ENCODE assay signal across 7 cellular contexts in genomic region chr11:76588455-76589325, GRCh38.
DNase-seq lines count a peak whose midpoint lies in the region; ATAC-seq and TF ChIP-seq lines count a peak whose summit lies in the region.

No MANE protein-coding gene starts in this region.

- H3K27me3 ChIP-seq in brain microvascular endothelial cell (replicated peaks) (no peaks in the 10 kb centered on the region), stomach smooth muscle (ENCODE audit: control insufficient read depth in 1 of 2, insufficient read depth in 2 of 2, low read length in 2 of 2) (no peaks in the 10 kb centered on the region)

- H3K27me3 Mint-ChIP-seq in memory B cell, result peaks cover 1% of the 10 kb centered on the region

- H3K4me3 Mint-ChIP-seq in memory B cell, result no peak overlapping the region

- DNase-seq in RPMI8226, result peak; percentile 34
- DNase-seq in brain microvascular endothelial cell, result peak; percentile 59
- DNase-seq in memory B cell (ENCODE audit: low spot score in 2 of 2), result no peak
- DNase-seq in GM13977 (ENCODE audit: low spot score), result no peak
- DNase-seq in SKM-1 (lab: John Stamatoyannopoulos, UW; ENCODE audit: unreplicated experiment), result no peak
- DNase-seq in NCI-H187 treated with DMSO at 0.1 percent for 48 hours (lab: John Stamatoyannopoulos, UW), result no peak

- H3K36me3 Mint-ChIP-seq in memory B cell, result no peaks in the 10 kb centered on the region

- H3K9me3 ChIP-seq in stomach smooth muscle (ENCODE audit: control insufficient read depth in 2 of 2, low read length in 2 of 2), result no peaks in the 10 kb centered on the region

- H3K27ac ChIP-seq in brain microvascular endothelial cell (peak overlapping the region; percentile 45), stomach smooth muscle (ENCODE audit: low read length) (peak overlapping the region; percentile 55)

- H3K9ac ChIP-seq in stomach smooth muscle (ENCODE audit: low read length in 2 of 2), result no peak overlapping the region

- H3K4me1 Mint-ChIP-seq in memory B cell, result peaks cover 11% of the 10 kb centered on the region

- H3K27ac Mint-ChIP-seq in memory B cell, result no peak overlapping the region

- in situ Hi-C loops in brain microvascular endothelial cell (cut with HindIII; ENCODE audit: low pct_ligation_motif_present, low sequenced_read_pairs) (no loop called here), GM13977 (cut with MboI; ENCODE audit: low pct_unique_long_range_greater_than_20kb, low sequenced_read_pairs, unreplicated experiment) (no loop called here)

- H3K4me3 ChIP-seq in brain microvascular endothelial cell (ENCODE audit: low read depth, low read length) (no peak overlapping the region), stomach smooth muscle (ENCODE audit: low read length in 2 of 2) (no peak overlapping the region)

- peak; percentile 85 for ATAC-seq in memory B cell (ENCODE audit: low read depth)

- peaks cover 7% of the 10 kb centered on the region for H3K4me1 ChIP-seq in stomach smooth muscle (ENCODE audit: control insufficient read depth, insufficient read depth, low read length)

- no peaks in the 10 kb centered on the region for H3K9me3 Mint-ChIP-seq in memory B cell

- TF ChIP-seq CTCF in brain microvascular endothelial cell (IDR thresholded peaks at IDR 0.05; ENCODE audit: low read depth, low read length, missing control alignments), result no peak
- no peak for TF ChIP-seq CTCF in GM13977 (IDR thresholded peaks at IDR 0.05; ENCODE audit: extremely low read depth, insufficient read depth, missing control alignments)

- no peaks in the 10 kb centered on the region for H3K36me3 ChIP-seq in brain microvascular endothelial cell (replicated peaks)
- H3K36me3 ChIP-seq in stomach smooth muscle (ENCODE audit: control insufficient read depth in 2 of 2, insufficient read depth in 2 of 2, low read length in 2 of 2), result no peaks in the 10 kb centered on the region

Comparison
In these comparisons a context has a peak if more than half of its experiments do, and no peak if none do; other contexts are left out.
1. DNase-seq: peak in RPMI8226 (single experiment) and brain microvascular endothelial cell (single experiment); none in memory B cell (0 of 2), GM13977 (single experiment), SKM-1 (single experiment) and NCI-H187 treated with DMSO at 0.1 percent for 48 hours (single experiment).